ENCODE assay signal across 11 cellular contexts in genomic region chr7:30796105-30796869, GRCh38. TPM values are rescaled to one million over a fixed set of nuclear protein-coding genes. Genes with fewer than 3 reads are reported as not detected.
A peak's percentile ranks its signal among the peaks of the same experiment; 100 is the strongest.
DNase-seq lines count a peak whose midpoint lies in the region; ATAC-seq, FAIRE-seq and TF ChIP-seq lines count a peak whose summit lies in the region.
"Had no signal": no experiment of that assay in that cellular context is flagged by ENCODE, and none has a peak within 500 bp of the region (broad histone marks: within the 10 kb centered on the region; RNA-seq: fewer than 3 reads in every experiment).

No MANE protein-coding gene starts in this region.

- TF ChIP-seq POLR2A in heart left ventricle (IDR thresholded peaks at IDR 0.05) (no peak), uterus (IDR thresholded peaks at IDR 0.05) (no peak)

- H2AFZ ChIP-seq in keratinocyte (ENCODE audit: control insufficient read depth, low read length): no peak overlapping the region

- ATAC-seq in heart left ventricle (peak in 2 of 4 donors; percentile 28 to 31), GM19467 (IDR thresholded peaks at IDR 0.05; ENCODE audit: unreplicated experiment) (no peak), GM21786 (IDR thresholded peaks at IDR 0.05; ENCODE audit: unreplicated experiment) (no peak)

- dilution Hi-C loops in keratinocyte (cut with MboI; ENCODE audit: extremely low pct_ligation_motif_present, low sequenced_read_pairs): no loop called here

- H3K4me3 ChIP-seq in heart left ventricle: no peak overlapping the region
- H3K4me3 ChIP-seq in keratinocyte (ENCODE audit: control insufficient read depth in 2 of 3, extremely low read depth in 1 of 3, insufficient read depth in 2 of 3, low read depth in 1 of 3, low read length in 3 of 3): no peak overlapping the region
- H3K4me3 ChIP-seq in uterus: no peak overlapping the region

- peak overlapping the region; percentile 62 for H3K4me2 ChIP-seq in keratinocyte (ENCODE audit: control insufficient read depth, extremely low read depth, insufficient read depth, low read depth, low read length)

- no peak for TF ChIP-seq CTCF in heart left ventricle (IDR thresholded peaks at IDR 0.05)
- no peak for TF ChIP-seq CTCF in keratinocyte (optimal IDR thresholded peaks at IDR 0.05 in 1 of 3, IDR thresholded peaks at IDR 0.05 in 1 of 3, conservative IDR thresholded peaks at IDR 0.05 in 1 of 3; ENCODE audit: extremely low read depth in 1 of 3, insufficient read depth in 2 of 3, low read length in 3 of 3)
- no peak for TF ChIP-seq CTCF in uterus (IDR thresholded peaks at IDR 0.05)

- H3K36me3 ChIP-seq in heart left ventricle: peaks cover 0 to 29% (median 13%) of the 10 kb centered on the region in 9 donors
- no peaks in the 10 kb centered on the region for H3K36me3 ChIP-seq in keratinocyte (ENCODE audit: control insufficient read depth in 2 of 2, extremely low read depth in 1 of 2, insufficient read depth in 2 of 2, low read length in 2 of 2)
- no peaks in the 10 kb centered on the region for H3K36me3 ChIP-seq in uterus

- H3K9ac ChIP-seq in keratinocyte (ENCODE audit: control insufficient read depth, extremely low read depth, insufficient read depth, low read length): no peak overlapping the region

- H3K27me3 ChIP-seq in heart left ventricle: no peaks in the 10 kb centered on the region
- H3K27me3 ChIP-seq in keratinocyte (ENCODE audit: control insufficient read depth, extremely low read depth, insufficient read depth, low read length): no peaks in the 10 kb centered on the region
- H3K27me3 ChIP-seq in uterus: no peaks in the 10 kb centered on the region

- no peak for FAIRE-seq in keratinocyte (lab: Jason Lieb, UNC)

- H3K9me3 ChIP-seq in heart left ventricle: no peaks in the 10 kb centered on the region
- no peaks in the 10 kb centered on the region for H3K9me3 ChIP-seq in keratinocyte (ENCODE audit: control insufficient read depth, low read depth, low read length)
- H3K9me3 ChIP-seq in uterus: no peaks in the 10 kb centered on the region

- peak overlapping the region in 10 of 12 donors; percentile 25 to 76 (median 52) for H3K27ac ChIP-seq in heart left ventricle
- H3K27ac ChIP-seq in keratinocyte (ENCODE audit: control insufficient read depth, insufficient read depth, low read length): peak overlapping the region; percentile 7
- peak overlapping the region; percentile 67 to 71 for H3K27ac ChIP-seq in uterus

- H4K20me1 ChIP-seq in keratinocyte (ENCODE audit: control insufficient read depth, extremely low read depth, insufficient read depth, low read length): no peaks in the 10 kb centered on the region

- intact Hi-C loops in heart left ventricle (cut with DNase I) (loop anchor here in 3 of 10 donors (5.0 kb wide), 2 partner anchors 54 to 326 kb away; no protein-coding TSS in a partner anchor), cardiac septum (cut with DNase I) (loop anchor here (5.0 kb wide), 1 partner anchor 44 kb away; the partner anchor contains the start of gene INMT), uterus (cut with DNase I; ENCODE audit: low total_unique reads) (no loop called here)

- no peak for DNase-seq in heart left ventricle
- DNase-seq in cardiac septum (ENCODE audit: low spot score): no peak
- peak; percentile 27 for DNase-seq in SW480 (ENCODE audit: low spot score)
- no peak for DNase-seq in keratinocyte (ENCODE audit: low read depth, low spot score)
- no peak for DNase-seq in uterus
- no peak for DNase-seq in NCI-H2227 (lab: John Stamatoyannopoulos, UW; ENCODE audit: unreplicated experiment)
- DNase-seq: activated B cell treated with CpG ODN at 0.5 μM for 24 hours, cortex of kidney, midbrain had no signal

- WGBS in heart left ventricle, 4 donors: 38 to 53% (median 42%) methylated on average over 1 of the region's 1 CpG

- H3K9me1 ChIP-seq in keratinocyte (ENCODE audit: control insufficient read depth, extremely low read depth, insufficient read depth, low read length): no peaks in the 10 kb centered on the region

- H3K79me2 ChIP-seq in keratinocyte (ENCODE audit: control insufficient read depth, insufficient read depth, low read length): no peaks in the 10 kb centered on the region

- H3K4me1 ChIP-seq in heart left ventricle (peaks cover 0 to 56% (median 36%) of the 10 kb centered on the region in 12 donors), keratinocyte (ENCODE audit: control insufficient read depth, extremely low read depth, insufficient read depth, low read length) (peaks cover 56% of the 10 kb centered on the region), uterus (peaks cover 3 to 9% of the 10 kb centered on the region in 2 donors)

RNA-seq across cellular contexts. Expression of gene MINDY4, which starts 25.1 kb away (rescaled TPM):
- 1 to 10 TPM; 2.4 to 6.0 (median 3.1) TPM for total RNA-seq in heart left ventricle
- 1 to 10 TPM; 1.3 to 2.4 TPM for polyA plus RNA-seq in heart left ventricle
- total RNA-seq in cardiac septum: 2.1 TPM
- polyA plus RNA-seq in keratinocyte: 1.5 to 1.8 TPM (median 1.7 TPM) in 3 replicates
- polyA plus RNA-seq in keratinocyte (2011; ENCODE audit: low read depth): 0.26 TPM
- 1.3 and 1.4 TPM in 2 replicates for polyA plus RNA-seq in keratinocyte (2011; cell fraction: cytosol; rRNA removed)
- 3.1 and 3.5 TPM in 2 replicates for polyA plus RNA-seq in keratinocyte (2011; cell fraction: nucleus; rRNA removed)
- 0.63 and 2.7 TPM in 2 replicates for polyA plus RNA-seq in keratinocyte (2012; ENCODE audit: low replicate concordance)
- 1.5 to 3.9 TPM (median 3.5 TPM) in 3 replicates for polyA minus RNA-seq in keratinocyte
- 1.2 TPM for polyA minus RNA-seq in keratinocyte (2011; cell fraction: cytosol; rRNA and poly(A)+ RNA removed)
- polyA minus RNA-seq in keratinocyte (2011; cell fraction: nucleus; rRNA and poly(A)+ RNA removed): 3.0 and 3.8 TPM in 2 replicates
- 10 to 100 TPM; 14.7 to 23.8 (median 16.9) TPM for total RNA-seq in uterus

RNA-seq across cellular contexts. Expression of gene INMT, which starts 44.4 kb away (rescaled TPM):
- total RNA-seq in heart left ventricle: 10 to 100 TPM; 11.7 to 88.1 (median 29.6) TPM
- polyA plus RNA-seq in heart left ventricle: 10 to 100 TPM; 15.7 to 27.9 TPM
- total RNA-seq in cardiac septum: 17.3 TPM
- polyA plus RNA-seq in keratinocyte: not detected in 3 replicates
- polyA plus RNA-seq in keratinocyte (2011; ENCODE audit: low read depth): not detected
- polyA plus RNA-seq in keratinocyte (2011; cell fraction: cytosol; rRNA removed): not detected in 2 replicates
- not detected in 2 replicates for polyA plus RNA-seq in keratinocyte (2011; cell fraction: nucleus; rRNA removed)
- not detected in 2 replicates for polyA plus RNA-seq in keratinocyte (2012; ENCODE audit: low replicate concordance)
- not detected in 3 replicates for polyA minus RNA-seq in keratinocyte
- not detected for polyA minus RNA-seq in keratinocyte (2011; cell fraction: cytosol; rRNA and poly(A)+ RNA removed)
- polyA minus RNA-seq in keratinocyte (2011; cell fraction: nucleus; rRNA and poly(A)+ RNA removed): not detected in 2 replicates
- total RNA-seq in uterus: 10 to 100 TPM in 3 of 4 donors, 1 to 10 TPM in 1; 6.5 to 29.2 (median 20.0) TPM

Comparison
In these comparisons a context has a peak if more than half of its experiments do, and no peak if none do; other contexts are left out.
1. H3K27ac ChIP-seq: peak in every context shown above with its lines; median percentile 69 in uterus; 52 in heart left ventricle; 7 in keratinocyte.